Comparison of ENCODE assay signal across 20 cellular contexts in the genomic region with DNA sequence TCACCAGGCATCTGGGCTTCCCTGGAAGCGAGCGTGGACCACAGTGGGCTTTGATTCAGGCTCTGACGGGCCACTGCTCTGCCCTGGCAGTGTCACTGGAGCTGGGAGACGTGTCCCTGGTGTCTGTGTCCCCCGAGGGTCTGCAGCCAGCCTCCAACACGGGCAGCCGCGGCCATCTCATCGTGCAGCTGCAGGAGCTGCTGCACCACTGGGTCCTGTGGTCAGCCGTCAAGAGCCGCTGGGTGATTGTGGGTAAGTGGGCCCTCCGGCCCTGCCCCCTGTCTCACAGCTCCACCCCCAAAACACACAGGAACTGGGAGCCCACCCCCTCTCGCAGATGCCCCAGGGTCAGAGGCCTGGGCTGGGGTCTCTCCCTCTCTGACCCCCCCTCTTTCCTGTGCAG. TPM values are rescaled to one million over a fixed set of nuclear protein-coding genes. Genes with fewer than 3 reads are reported as not detected.
DNase-seq lines count a peak whose midpoint lies in the region; FAIRE-seq and TF ChIP-seq lines count a peak whose summit lies in the region.
"Had no signal": no experiment of that assay in that cellular context is flagged by ENCODE, and none has a peak within 500 bp of the region (broad histone marks: within the 10 kb centered on the region; RNA-seq: fewer than 3 reads in every experiment).

No MANE protein-coding gene starts in this region.

- DNase-seq in Peyer's patch: peak in 2 of 3 donors; percentile 18 to 24
- peak; percentile 7 for DNase-seq in iPS-NIHi11 (ENCODE audit: low spot score)
- DNase-seq in sigmoid colon: peak; percentile 57
- no peak for DNase-seq in KBM-7
- DNase-seq in DMS79 treated with DMSO at 0.1 percent for 48 hours (lab: John Stamatoyannopoulos, UW): no peak
- DNase-seq in H54 (ENCODE audit: insufficient read length, low spot score): no peak
- DNase-seq: CD4-positive, alpha-beta memory T cell; DMS 273 treated with DMSO at 0.1 percent for 48 hours; DND-41; GM23248; NCI-H1092 treated with DMSO at 0.1 percent for 48 hours; NCI-H1436 treated with DMSO at 0.1 percent for 48 hours; NCI-H1930; NK-92 treated with Interleukin-12 subunit alpha and Interleukin-12 subunit beta, amount 100 ng/mL, for 24 hours had no signal

- TF ChIP-seq POLR2A in Peyer's patch (IDR thresholded peaks at IDR 0.05): no peak
- no peak for TF ChIP-seq POLR2A in sigmoid colon (IDR thresholded peaks at IDR 0.05)
- no peak for TF ChIP-seq POLR2A in H54 (IDR thresholded peaks at IDR 0.05; ENCODE audit: low read depth, low read length)

- no peak overlapping the region for H3K9ac ChIP-seq in BLaER1 treated with 17β-estradiol and CSF1 and Interleukin-3, amounts not matched to agents 10 nM and 100 nM
- H3K9ac ChIP-seq: GM23248, KMS-11 had no signal

- FAIRE-seq in H54 (lab: Jason Lieb, UNC): no peak
- FAIRE-seq: GM12878, HTR-8/SVneo had no signal

- TF ChIP-seq EP300 in sigmoid colon (IDR thresholded peaks at IDR 0.05): no peak

- in situ Hi-C loops in KBM-7 (cut with MboI; ENCODE audit: low pct_unique_long_range_greater_than_20kb, low sequenced_read_pairs): no loop called here

- no peaks in the 10 kb centered on the region for H3K27me3 ChIP-seq in BLaER1 treated with 17β-estradiol and CSF1 and Interleukin-3, amounts not matched to agents 10 nM and 100 nM
- H3K27me3 ChIP-seq in Peyer's patch (no peaks in the 10 kb centered on the region), sigmoid colon (no peaks in the 10 kb centered on the region)
- H3K27me3 ChIP-seq: SJSA1 had no signal

- peak overlapping the region in 6 of 11 experiments; percentile 4 to 53 (median 32); a peak in 8 of 22 replicates for H3K4me2 ChIP-seq in BLaER1 treated with 17β-estradiol and CSF1 and Interleukin-3, amounts not matched to agents 10 nM and 100 nM
- H3K4me2 ChIP-seq: KMS-11 had no signal

- peaks cover 0 to 22% (median 17%) of the 10 kb centered on the region in 10 experiments; a peak in 14 of 20 replicates for H3K4me1 ChIP-seq in BLaER1 treated with 17β-estradiol and CSF1 and Interleukin-3, amounts not matched to agents 10 nM and 100 nM
- H3K4me1 ChIP-seq in Peyer's patch (no peaks in the 10 kb centered on the region), sigmoid colon (no peaks in the 10 kb centered on the region)
- H3K4me1 ChIP-seq: Caco-2, SJSA1 had no signal

- H3K4me3 ChIP-seq in BLaER1 treated with 17β-estradiol and CSF1 and Interleukin-3, amounts not matched to agents 10 nM and 100 nM: no peak overlapping the region
- H3K4me3 ChIP-seq in Peyer's patch (no peak overlapping the region), sigmoid colon (no peak overlapping the region)
- H3K4me3 ChIP-seq: GM12878, GM23248, SJSA1 had no signal

- no peaks in the 10 kb centered on the region; a peak in 1 of 22 replicates for H4K20me1 ChIP-seq in BLaER1 treated with 17β-estradiol and CSF1 and Interleukin-3, amounts not matched to agents 10 nM and 100 nM

- H3K9me3 ChIP-seq in BLaER1 treated with 17β-estradiol and CSF1 and Interleukin-3, amounts not matched to agents 10 nM and 100 nM (replicated peaks in 1 of 11): no peaks in the 10 kb centered on the region
- no peaks in the 10 kb centered on the region for H3K9me3 ChIP-seq in Peyer's patch
- H3K9me3 ChIP-seq in sigmoid colon: no peaks in the 10 kb centered on the region
- H3K9me3 ChIP-seq: Caco-2, SJSA1 had no signal

- H3K27ac ChIP-seq in BLaER1 treated with 17β-estradiol and CSF1 and Interleukin-3, amounts not matched to agents 10 nM and 100 nM: no peak overlapping the region
- no peak overlapping the region for H3K27ac ChIP-seq in Peyer's patch
- H3K27ac ChIP-seq in sigmoid colon: no peak overlapping the region
- H3K27ac ChIP-seq: GM23248, KMS-11, SJSA1 had no signal

- TF ChIP-seq CTCF in Peyer's patch (IDR thresholded peaks at IDR 0.05) (no peak), sigmoid colon (IDR thresholded peaks at IDR 0.05) (no peak)

- WGBS in sigmoid colon, 2 donors: 79 to 83% methylated on average over 13 of the region's 13 CpGs

- no peaks in the 10 kb centered on the region for H3K36me3 ChIP-seq in BLaER1 treated with 17β-estradiol and CSF1 and Interleukin-3, amounts not matched to agents 10 nM and 100 nM
- H3K36me3 ChIP-seq in Peyer's patch (no peaks in the 10 kb centered on the region), sigmoid colon (no peaks in the 10 kb centered on the region)
- H3K36me3 ChIP-seq: SJSA1 had no signal

- intact Hi-C loops in sigmoid colon (cut with DNase I): no loop called here

RNA-seq across cellular contexts. Expression of a gene that starts 40.7 kb away (rescaled TPM):
- total RNA-seq in Peyer's patch (1 to 10 TPM in 2 of 4 donors, under 1 TPM in 1, not detected in 1; 0.54 to 2.4 (median 1.8) TPM), sigmoid colon (under 1 TPM in 2 of 4 donors, not detected in 2; under 0.01 to 0.28 TPM)
- polyA plus RNA-seq in sigmoid colon: under 1 TPM in 1 of 3 donors, not detected in 2; 0.16 TPM
- total RNA-seq: GM23248, SJSA1 had no signal
- polyA plus RNA-seq: GM23248 had no signal

Comparison
In these comparisons a context has a peak if more than half of its experiments do, and no peak if none do; other contexts are left out.
1. DNase-seq: peak in Peyer's patch (2 of 3), iPS-NIHi11 (single experiment) and sigmoid colon (single experiment); none in KBM-7 (single experiment), DMS79 treated with DMSO at 0.1 percent for 48 hours (single experiment) and H54 (single experiment).